In genomic region chrX:134752558-134752957, GRCh38 we compare ENCODE assay signal across 22 cellular contexts.
"Had no signal": no experiment of that assay in that cellular context is flagged by ENCODE, and none has a peak within 500 bp of the region (broad histone marks: within the 10 kb centered on the region; RNA-seq: fewer than 3 reads in every experiment).

No MANE protein-coding gene starts in this region.

- DNase-seq: activated B cell treated with CpG ODN at 0.5 μM for 24 hours; activated CD4-positive, alpha-beta T cell treated with anti-CD3 and anti-CD28 coated beads for 36 hours; activated CD4-positive, alpha-beta T cell treated with anti-CD3 and anti-CD28 coated beads, Interleukin-2, amount 50 U/mL, for 4 hours; activated effector memory CD4-positive, alpha-beta T cell treated with Interleukin-2 at 50 U/mL for 16 hours; activated naive CD4-positive, alpha-beta T cell treated with anti-CD3 and anti-CD28 coated beads for 36 hours; activated naive CD8-positive, alpha-beta T cell treated with anti-CD3 and anti-CD28 coated beads, Interleukin-2, amount 10 ng/mL, durations not matched to agents 7 days and 5 days; activated T-cell treated with anti-CD3 and anti-CD28 coated beads, Interleukin-2, amount 50 U/mL, for 72 hours; body of pancreas; effector CD4-positive, alpha-beta T cell; foreskin keratinocyte; kidney glomerular epithelial cell; left ventricle myocardium inferior; naive thymus-derived CD8-positive, alpha-beta T cell; ovary; psoas muscle; stimulated activated CD4-positive, alpha-beta T cell treated with anti-CD3 and anti-CD28 coated beads, Interleukin-1b, Interleukin-23, amount 100 ng/mL, for 48 hours; stimulated activated naive CD8-positive, alpha-beta T cell treated with anti-CD3 and anti-CD28 coated beads, Interleukin-15, amount 100 ng/mL, for 72 hours; T-helper 9 cell; tibial artery had no signal

- H3K27ac ChIP-seq: body of pancreas, foreskin keratinocyte, left ventricle myocardium inferior, neutrophil, psoas muscle, right atrium auricular region, tibial artery had no signal

- H3K36me3 ChIP-seq: left ventricle myocardium inferior, neutrophil, ovary, right atrium auricular region, tibial artery had no signal

- H3K4me3 ChIP-seq: body of pancreas, left ventricle myocardium inferior, ovary, psoas muscle, right atrium auricular region, tibial artery had no signal

- H3K27me3 ChIP-seq: body of pancreas, foreskin keratinocyte, neutrophil, ovary, right atrium auricular region, tibial artery had no signal

- H3K4me1 ChIP-seq: body of pancreas, foreskin keratinocyte, left ventricle myocardium inferior, psoas muscle, right atrium auricular region, tibial artery had no signal

- ATAC-seq: activated CD4-positive, alpha-beta T cell treated with anti-CD3 and anti-CD28 coated beads for 36 hours; activated T-cell treated with anti-CD3 and anti-CD28 coated beads, Interleukin-2, amount 50 U/mL, for 72 hours; body of pancreas; foreskin keratinocyte; naive thymus-derived CD8-positive, alpha-beta T cell; psoas muscle; stimulated activated effector memory CD8-positive, alpha-beta T cell treated with anti-CD3 and anti-CD28 coated beads, Interleukin-12 subunit alpha, Interleukin-12 subunit beta, amount 100 ng/mL, for 72 hours; stimulated activated naive CD8-positive, alpha-beta T cell treated with anti-CD3 and anti-CD28 coated beads, Interleukin-15, amount 100 ng/mL, for 72 hours had no signal

- H3K9me3 ChIP-seq: body of pancreas, left ventricle myocardium inferior, neutrophil, ovary, psoas muscle, right atrium auricular region, tibial artery had no signal
